In genomic region chr2:223169830-223170605, GRCh38 we compare ENCODE assay signal across 17 cellular contexts.
A peak's percentile ranks its signal among the peaks of the same experiment; 100 is the strongest.
DNase-seq lines count a peak whose midpoint lies in the region; ATAC-seq lines count a peak whose summit lies in the region.
"Had no signal": no experiment of that assay in that cellular context is flagged by ENCODE, and none has a peak within 500 bp of the region (broad histone marks: within the 10 kb centered on the region; RNA-seq: fewer than 3 reads in every experiment).

No MANE protein-coding gene starts in this region.

- no peak overlapping the region for H2BK120ac ChIP-seq in trophoblast cell (ENCODE audit: insufficient read depth, low read length, poor library complexity)

- ATAC-seq in GM19025 (IDR thresholded peaks at IDR 0.05; ENCODE audit: low read depth, unreplicated experiment): peak; percentile 79
- peak; percentile 47 for ATAC-seq in HG02759 (IDR thresholded peaks at IDR 0.05; ENCODE audit: unreplicated experiment)
- peak; percentile 51 for ATAC-seq in HG03565 (IDR thresholded peaks at IDR 0.05; ENCODE audit: unreplicated experiment)
- no peak for ATAC-seq in HG03045 (IDR thresholded peaks at IDR 0.05; ENCODE audit: unreplicated experiment)
- ATAC-seq: activated T-cell treated with anti-CD3 and anti-CD28 coated beads, Interleukin-2, amount 50 U/mL, for 4 hours; left colon; stimulated activated naive CD8-positive, alpha-beta T cell treated with anti-CD3 and anti-CD28 coated beads, Interleukin-15, amount 100 ng/mL, for 72 hours had no signal

- no peak overlapping the region for H3K14ac ChIP-seq in trophoblast cell (ENCODE audit: low read length)

- H3K27ac ChIP-seq in trophoblast cell (ENCODE audit: low read depth, low read length): no peak overlapping the region
- H3K27ac ChIP-seq: BLaER1 treated with 17β-estradiol and CSF1 and Interleukin-3, amounts not matched to agents 10 nM and 100 nM; SJCRH30 had no signal

- no peaks in the 10 kb centered on the region for H3K9me3 ChIP-seq in trophoblast cell (ENCODE audit: insufficient read depth, low read depth, low read length)
- H3K9me3 ChIP-seq: SJCRH30 had no signal

- H3K27me3 ChIP-seq in trophoblast cell (ENCODE audit: insufficient read depth, low read length): no peaks in the 10 kb centered on the region
- H3K27me3 ChIP-seq: BLaER1 treated with 17β-estradiol and CSF1 and Interleukin-3, amounts not matched to agents 10 nM and 100 nM; SJCRH30 had no signal

- H3K4me2 ChIP-seq in trophoblast cell (ENCODE audit: low read length): no peak overlapping the region
- H3K4me2 ChIP-seq: BLaER1 treated with 17β-estradiol and CSF1 and Interleukin-3, amounts not matched to agents 10 nM and 100 nM had no signal

- no peaks in the 10 kb centered on the region for H3K79me2 ChIP-seq in trophoblast cell (ENCODE audit: control insufficient read depth, insufficient read depth, low read length, poor library complexity)

- no peak overlapping the region for H2BK5ac ChIP-seq in trophoblast cell (ENCODE audit: low read depth, low read length, poor library complexity)

- no peak overlapping the region for H3K18ac ChIP-seq in trophoblast cell (ENCODE audit: low read length)

- no peak overlapping the region for H2AK5ac ChIP-seq in trophoblast cell (ENCODE audit: low read length)

- no peak overlapping the region for H4K12ac ChIP-seq in trophoblast cell (ENCODE audit: low read depth, low read length)

- no peak overlapping the region for H3K4ac ChIP-seq in trophoblast cell (ENCODE audit: low read depth, low read length)

- DNase-seq in NCI-H748 treated with DMSO at 0.1 percent for 48 hours (lab: John Stamatoyannopoulos, UW) (no peak), trophoblast cell (no peak), globus pallidus (ENCODE audit: low spot score) (no peak)
- DNase-seq: activated CD4-positive, alpha-beta T cell treated with anti-CD3 and anti-CD28 coated beads, Interleukin-2, amount 50 U/mL, for 48 hours; activated T-cell treated with anti-CD3 and anti-CD28 coated beads, Interleukin-2, amount 50 U/mL, for 4 hours; effector CD8-positive, alpha-beta T cell; H7; hypothalamus; left colon; stimulated activated naive CD8-positive, alpha-beta T cell treated with anti-CD3 and anti-CD28 coated beads, Interleukin-15, amount 100 ng/mL, for 72 hours; T-helper 9 cell had no signal

- no peak overlapping the region for H3K23ac ChIP-seq in trophoblast cell (ENCODE audit: low read length)

- H4K8ac ChIP-seq in trophoblast cell (ENCODE audit: low read depth, low read length): no peak overlapping the region

- H3K79me1 ChIP-seq in trophoblast cell (ENCODE audit: low read length): no peaks in the 10 kb centered on the region

- no peaks in the 10 kb centered on the region for H3K4me1 ChIP-seq in trophoblast cell (ENCODE audit: control insufficient read depth in 1 of 2, insufficient read depth in 2 of 2, low read length in 2 of 2)
- H3K4me1 ChIP-seq: SJCRH30 had no signal

- no peak overlapping the region for H2AFZ ChIP-seq in trophoblast cell (ENCODE audit: insufficient read depth, low read length, poor library complexity)

- no peak overlapping the region for H3K9ac ChIP-seq in trophoblast cell (ENCODE audit: low read length)
- H3K9ac ChIP-seq: BLaER1 treated with 17β-estradiol and CSF1 and Interleukin-3, amounts not matched to agents 10 nM and 100 nM had no signal

- WGBS in trophoblast cell (ENCODE audit: extremely low coverage, insufficient coverage, insufficient read length): no CpG with 5 or more reads among the region's 6 CpGs

- H2BK12ac ChIP-seq in trophoblast cell (ENCODE audit: low read length): no peak overlapping the region

- no peak overlapping the region for H4K91ac ChIP-seq in trophoblast cell (ENCODE audit: low read depth, low read length)

- H3K36me3 ChIP-seq in trophoblast cell (ENCODE audit: control insufficient read depth in 1 of 2, insufficient read depth in 2 of 2, low read length in 2 of 2): no peaks in the 10 kb centered on the region
- H3K36me3 ChIP-seq: BLaER1 treated with 17β-estradiol and CSF1 and Interleukin-3, amounts not matched to agents 10 nM and 100 nM; SJCRH30 had no signal

- no peak overlapping the region for H3K4me3 ChIP-seq in trophoblast cell (ENCODE audit: low read depth, low read length)
- H3K4me3 ChIP-seq: BLaER1 treated with 17β-estradiol and CSF1 and Interleukin-3, amounts not matched to agents 10 nM and 100 nM; SJCRH30 had no signal
